8 cellular contexts compared by ENCODE assay signal in genomic region chr11:72413914-72414628, GRCh38. TPM values are rescaled to one million over a fixed set of nuclear protein-coding genes. Genes with fewer than 3 reads are reported as not detected.
DNase-seq lines count a peak whose midpoint lies in the region; ATAC-seq and TF ChIP-seq lines count a peak whose summit lies in the region.

No MANE protein-coding gene starts in this region.

- no peak for ATAC-seq in GM19467 (IDR thresholded peaks at IDR 0.05; ENCODE audit: unreplicated experiment)

- no peaks in the 10 kb centered on the region for H3K27me3 ChIP-seq in neuronal stem cell (ENCODE audit: control insufficient read depth in 3 of 3, insufficient read depth in 3 of 3, low read depth in 1 of 3, low read length in 3 of 3)

- no peaks in the 10 kb centered on the region for H3K9me3 ChIP-seq in neuronal stem cell (replicated peaks in 1 of 2; ENCODE audit: control insufficient read depth in 2 of 2, insufficient read depth in 1 of 2, low read depth in 1 of 2, low read length in 2 of 2)

- H4K8ac ChIP-seq in neuronal stem cell (ENCODE audit: low read depth, low read length): no peak overlapping the region

- H3K9ac ChIP-seq in neuronal stem cell (ENCODE audit: low read depth, low read length, poor library complexity): no peak overlapping the region

- H3K14ac ChIP-seq in neuronal stem cell (ENCODE audit: low read length): no peak overlapping the region

- no peak overlapping the region for H3K18ac ChIP-seq in neuronal stem cell (ENCODE audit: low read length)

- no peaks in the 10 kb centered on the region for H3K36me3 ChIP-seq in neuronal stem cell (replicated peaks in 1 of 2; ENCODE audit: control insufficient read depth in 2 of 2, insufficient read depth in 2 of 2, low read length in 2 of 2)

- no peak overlapping the region for H3K23ac ChIP-seq in neuronal stem cell (ENCODE audit: low read depth, low read length, poor library complexity)

- peak overlapping the region; percentile 7 for H2AFZ ChIP-seq in neuronal stem cell (ENCODE audit: low read length)

- no peak overlapping the region for H4K91ac ChIP-seq in neuronal stem cell (ENCODE audit: low read depth, low read length, poor library complexity)

- H2AK5ac ChIP-seq in neuronal stem cell (ENCODE audit: low read depth, low read length): no peak overlapping the region

- peak; percentile 97 for TF ChIP-seq CTCF in GM12872 (IDR thresholded peaks at IDR 0.05; ENCODE audit: insufficient read depth, low read depth, low read length)
- TF ChIP-seq CTCF in fibroblast of pulmonary artery (IDR thresholded peaks at IDR 0.05; ENCODE audit: low read length, missing control alignments): peak; percentile 87

- no peaks in the 10 kb centered on the region for H3K79me1 ChIP-seq in neuronal stem cell (ENCODE audit: low read depth, low read length)

- H3K27ac ChIP-seq in neuronal stem cell (replicated peaks; ENCODE audit: low read length) (no peak overlapping the region), substantia nigra (ENCODE audit: low read depth, low read length, poor library complexity, severe bottlenecking) (peak overlapping the region; percentile 64)

- H2BK15ac ChIP-seq in neuronal stem cell (ENCODE audit: low read length): no peak overlapping the region

- H2BK12ac ChIP-seq in neuronal stem cell (ENCODE audit: low read length): no peak overlapping the region

- peaks cover 14 to 23% of the 10 kb centered on the region in 2 donors for H3K4me1 ChIP-seq in neuronal stem cell (ENCODE audit: control insufficient read depth in 2 of 2, insufficient read depth in 1 of 2, low read depth in 1 of 2, low read length in 2 of 2)

- peak; percentile 71 for DNase-seq in LoVo (ENCODE audit: low spot score)
- DNase-seq in RKO (ENCODE audit: low spot score): peak; percentile 82
- DNase-seq in activated T-helper 1 cell treated with Interleukin-2 at 50 U/mL for 16 hours (ENCODE audit: low read depth): peak; percentile 54
- peak; percentile 81 for DNase-seq in fibroblast of pulmonary artery (ENCODE audit: low read depth)
- peak; percentile 48 for DNase-seq in neuronal stem cell (ENCODE audit: low spot score)
- peak in 45 of 49 donors; percentile 20 to 92 (median 74) for DNase-seq in substantia nigra (lab: John Stamatoyannopoulos, UW)

- no peak overlapping the region for H2BK5ac ChIP-seq in neuronal stem cell (ENCODE audit: low read length)

- WGBS in neuronal stem cell (ENCODE audit: extremely low coverage in 2 of 2, insufficient read length in 2 of 2, insufficient replicate concordance in 1 of 2), 2 donors: no CpG with 5 or more reads among the region's 3 CpGs

- no peak overlapping the region for H2BK120ac ChIP-seq in neuronal stem cell (ENCODE audit: low read depth, low read length)

- no peak overlapping the region for H3K4me2 ChIP-seq in neuronal stem cell (ENCODE audit: insufficient read depth, low read length, poor library complexity, severe bottlenecking)

- H3K4me3 ChIP-seq in fibroblast of pulmonary artery (replicated peaks; ENCODE audit: low read depth, low read length) (no peak overlapping the region), neuronal stem cell (ENCODE audit: low read length in 2 of 2) (no peak overlapping the region)

- H3K4ac ChIP-seq in neuronal stem cell (ENCODE audit: low read length): no peak overlapping the region

RNA-seq across cellular contexts. Expression of gene CLPB, which starts 20.3 kb away (rescaled TPM):
- 8.5 TPM for polyA plus RNA-seq in neuronal stem cell (2013, experiment 1 of 2)
- polyA plus RNA-seq in neuronal stem cell (2013, experiment 2 of 2): 8.4 TPM
